In genomic region chr13:109297628-109298027, GRCh38 we compare ENCODE assay signal across 19 cellular contexts.
A peak's percentile ranks its signal among the peaks of the same experiment; 100 is the strongest.
DNase-seq lines count a peak whose midpoint lies in the region; ATAC-seq, FAIRE-seq and TF ChIP-seq lines count a peak whose summit lies in the region.
"Had no signal": no experiment of that assay in that cellular context is flagged by ENCODE, and none has a peak within 500 bp of the region (broad histone marks: within the 10 kb centered on the region; RNA-seq: fewer than 3 reads in every experiment).

No MANE protein-coding gene starts in this region.

- no peak overlapping the region for H2BK15ac ChIP-seq in mesenchymal stem cell (ENCODE audit: low read depth, poor library complexity, severe bottlenecking)

- H3K9me3 ChIP-seq in endothelial cell of umbilical vein (replicated peaks; ENCODE audit: control insufficient read depth, insufficient read depth, low read length) (no peaks in the 10 kb centered on the region), mesenchymal stem cell (ENCODE audit: control insufficient read depth, low read length) (peaks cover 4% of the 10 kb centered on the region), WERI-Rb-1 (ENCODE audit: severe bottlenecking) (peaks cover 16% of the 10 kb centered on the region)

- no peak overlapping the region for H4K8ac ChIP-seq in mesenchymal stem cell (ENCODE audit: low read length)

- no peak for ATAC-seq in HG03469 (IDR thresholded peaks at IDR 0.05; ENCODE audit: unreplicated experiment)
- ATAC-seq: left ventricle myocardium superior had no signal

- no peak overlapping the region for H3K18ac ChIP-seq in mesenchymal stem cell (ENCODE audit: low read depth in 1 of 2, low read length in 2 of 2)

- no peaks in the 10 kb centered on the region for H3K9me1 ChIP-seq in endothelial cell of umbilical vein (replicated peaks; ENCODE audit: control insufficient read depth, extremely low read depth, insufficient read depth, low read length)

- H3K27ac Mint-ChIP-seq in activated T-cell treated with anti-CD3 and anti-CD28 coated beads, Interleukin-2, amount 50 U/mL, for 24 hours = no peak overlapping the region
- H3K27ac Mint-ChIP-seq: activated naive CD8-positive, alpha-beta T cell treated with anti-CD3 and anti-CD28 coated beads for 36 hours had no signal

- no peaks in the 10 kb centered on the region for H3K36me3 Mint-ChIP-seq in activated T-cell treated with anti-CD3 and anti-CD28 coated beads, Interleukin-2, amount 50 U/mL, for 24 hours (ENCODE audit: low read depth)
- H3K36me3 Mint-ChIP-seq: activated naive CD8-positive, alpha-beta T cell treated with anti-CD3 and anti-CD28 coated beads for 36 hours had no signal

- no peak overlapping the region for H4K91ac ChIP-seq in mesenchymal stem cell (ENCODE audit: low read length)

- H3K4me3 Mint-ChIP-seq in activated T-cell treated with anti-CD3 and anti-CD28 coated beads, Interleukin-2, amount 50 U/mL, for 24 hours = no peak overlapping the region
- H3K4me3 Mint-ChIP-seq: activated naive CD8-positive, alpha-beta T cell treated with anti-CD3 and anti-CD28 coated beads for 36 hours had no signal

- no peaks in the 10 kb centered on the region for H3K4me1 Mint-ChIP-seq in activated T-cell treated with anti-CD3 and anti-CD28 coated beads, Interleukin-2, amount 50 U/mL, for 24 hours (ENCODE audit: low read depth)
- H3K4me1 Mint-ChIP-seq: activated naive CD8-positive, alpha-beta T cell treated with anti-CD3 and anti-CD28 coated beads for 36 hours had no signal

- no peak overlapping the region for H2BK12ac ChIP-seq in mesenchymal stem cell (ENCODE audit: low read length in 2 of 2)

- no peaks in the 10 kb centered on the region for H4K20me1 ChIP-seq in endothelial cell of umbilical vein (replicated peaks; ENCODE audit: control insufficient read depth, extremely low read depth, insufficient read depth, low read length)

- DNase-seq in AG09319 (ENCODE audit: extremely low read depth, low read depth) (peak; percentile 74), LHCN-M2 (ENCODE audit: low read depth) (peak; percentile 90), endothelial cell of umbilical vein (ENCODE audit: low read depth, low spot score) (no peak), mesenchymal stem cell (peak; percentile 59), WERI-Rb-1 (no peak), cardiac septum (ENCODE audit: low spot score) (no peak)
- no peak for DNase-seq in activated T-cell treated with anti-CD3 and anti-CD28 coated beads, Interleukin-2, amount 50 U/mL, for 24 hours
- DNase-seq: activated CD4-positive, alpha-beta T cell treated with anti-CD3 and anti-CD28 coated beads, Interleukin-2, amount 50 U/mL, for 1 hour; activated naive CD8-positive, alpha-beta T cell treated with anti-CD3 and anti-CD28 coated beads for 36 hours; BE2C; DMS 273 treated with DMSO at 0.1 percent for 48 hours; erythroblast; KBM-7; left ventricle myocardium superior; NCI-H1092 treated with DMSO at 0.1 percent for 48 hours; posterior cingulate gyrus; stimulated activated CD4-positive, alpha-beta T cell treated with anti-CD3 and anti-CD28 coated beads, Interleukin-12 subunit alpha, Interleukin-12 subunit beta, amount 100 ng/mL, for 4 hours; stimulated activated naive CD4-positive, alpha-beta T cell treated with Interleukin-2 at 50 U/mL for 16 hours had no signal

- no peak overlapping the region for H2AK5ac ChIP-seq in mesenchymal stem cell (ENCODE audit: low read length, severe bottlenecking)

- dilution Hi-C loops in endothelial cell of umbilical vein (cut with MboI; ENCODE audit: extremely low pct_ligation_motif_present, low sequenced_read_pairs) = no loop called here

- H3K4me2 ChIP-seq in endothelial cell of umbilical vein (ENCODE audit: insufficient read depth, low read length) (no peak overlapping the region), mesenchymal stem cell (ENCODE audit: low read length, poor library complexity, severe bottlenecking) (no peak overlapping the region)

- FAIRE-seq in endothelial cell of umbilical vein (lab: Jason Lieb, UNC) = no peak

- H3K4me3 ChIP-seq in endothelial cell of umbilical vein (replicated peaks in 1 of 3; ENCODE audit: insufficient read depth in 1 of 3, low read depth in 1 of 3, low read length in 3 of 3) = no peak overlapping the region
- H3K4me3 ChIP-seq in mesenchymal stem cell (ENCODE audit: insufficient read depth in 1 of 2, low read depth in 1 of 2, low read length in 2 of 2) = no peak overlapping the region
- H3K4me3 ChIP-seq in WERI-Rb-1 (ENCODE audit: low read depth, low read length) = no peak overlapping the region

- H3K27me3 Mint-ChIP-seq in activated T-cell treated with anti-CD3 and anti-CD28 coated beads, Interleukin-2, amount 50 U/mL, for 24 hours = peaks cover 6% of the 10 kb centered on the region
- H3K27me3 Mint-ChIP-seq: activated naive CD8-positive, alpha-beta T cell treated with anti-CD3 and anti-CD28 coated beads for 36 hours had no signal

- BruUV-seq in endothelial cell of umbilical vein (replicated peaks; lab: Mats Ljungman, UMichigan) = no TSS peak

- H3K9ac ChIP-seq in endothelial cell of umbilical vein (replicated peaks; ENCODE audit: extremely low read depth, insufficient read depth, low read length) (no peak overlapping the region), mesenchymal stem cell (ENCODE audit: low read length) (peak overlapping the region; percentile 13)

- H2AFZ ChIP-seq in endothelial cell of umbilical vein (ENCODE audit: low read depth, low read length) (no peak overlapping the region), mesenchymal stem cell (ENCODE audit: low read depth, low read length) (no peak overlapping the region)

- no peaks in the 10 kb centered on the region for H3K79me2 ChIP-seq in endothelial cell of umbilical vein (ENCODE audit: control insufficient read depth, insufficient read depth, low read length)

- H3K79me1 ChIP-seq in mesenchymal stem cell (replicated peaks; ENCODE audit: low read length, poor library complexity, severe bottlenecking) = no peaks in the 10 kb centered on the region

- no peak overlapping the region for H2BK5ac ChIP-seq in mesenchymal stem cell (ENCODE audit: low read depth, low read length, poor library complexity, severe bottlenecking)

- H3K36me3 ChIP-seq in endothelial cell of umbilical vein (ENCODE audit: control insufficient read depth in 2 of 2, extremely low read depth in 1 of 2, insufficient read depth in 2 of 2, low read length in 2 of 2) = no peaks in the 10 kb centered on the region
- H3K36me3 ChIP-seq in mesenchymal stem cell (ENCODE audit: control insufficient read depth in 1 of 2, insufficient read depth in 2 of 2, low read depth in 1 of 2, low read length in 2 of 2) = no peaks in the 10 kb centered on the region
- H3K36me3 ChIP-seq in WERI-Rb-1 = no peaks in the 10 kb centered on the region
- H3K36me3 ChIP-seq: BE2C had no signal

- H3K23ac ChIP-seq in mesenchymal stem cell (ENCODE audit: low read length in 2 of 2) = no peak overlapping the region

- CTCF ChIA-PET in endothelial cell of umbilical vein (lab: Charles Lee) = no interaction called here

- H3K27me3 ChIP-seq in endothelial cell of umbilical vein (ENCODE audit: control insufficient read depth in 2 of 2, insufficient read depth in 2 of 2, low read length in 2 of 2) (no peaks in the 10 kb centered on the region), mesenchymal stem cell (ENCODE audit: control insufficient read depth in 1 of 2, insufficient read depth in 1 of 2, low read length in 2 of 2) (peaks cover 0 to 18% of the 10 kb centered on the region in 2 experiments), WERI-Rb-1 (ENCODE audit: insufficient read depth, low read depth, severe bottlenecking) (no peaks in the 10 kb centered on the region)
- H3K27me3 ChIP-seq: BE2C had no signal

- H3K4me1 ChIP-seq in endothelial cell of umbilical vein (ENCODE audit: control insufficient read depth, extremely low read depth, insufficient read depth, low read length) (no peaks in the 10 kb centered on the region), mesenchymal stem cell (ENCODE audit: control insufficient read depth, insufficient read depth, low read depth, low read length) (no peaks in the 10 kb centered on the region)

- intact Hi-C loops in endothelial cell of umbilical vein (cut with micrococcal nuclease) = no loop called here
- intact Hi-C loops in cardiac septum (cut with DNase I) = no loop called here

- TF ChIP-seq CTCF in AG09319 (IDR thresholded peaks at IDR 0.05; ENCODE audit: low read depth, low read length) = no peak
- TF ChIP-seq CTCF in endothelial cell of umbilical vein (IDR thresholded peaks at IDR 0.05; ENCODE audit: extremely low read depth in 1 of 2, insufficient read depth in 1 of 2, low read depth in 1 of 2, low read length in 2 of 2) = no peak
- TF ChIP-seq CTCF in WERI-Rb-1 (IDR thresholded peaks at IDR 0.05; ENCODE audit: low read depth, low read length) = no peak

- POLR2A ChIA-PET in endothelial cell of umbilical vein (lab: Charles Lee) = no interaction called here

- no peak overlapping the region for H2BK120ac ChIP-seq in mesenchymal stem cell (ENCODE audit: low read depth, low read length)

- WGBS in mesenchymal stem cell = 100% methylated on average over 2 of the region's 2 CpGs

- no peak overlapping the region for H3K14ac ChIP-seq in mesenchymal stem cell (ENCODE audit: low read length in 2 of 2)

- H3K9me3 Mint-ChIP-seq in activated T-cell treated with anti-CD3 and anti-CD28 coated beads, Interleukin-2, amount 50 U/mL, for 24 hours = no peaks in the 10 kb centered on the region

- TF ChIP-seq POLR2A in endothelial cell of umbilical vein (IDR thresholded peaks at IDR 0.05; ENCODE audit: low read depth, low read length) = no peak

- H3K27ac ChIP-seq in endothelial cell of umbilical vein (ENCODE audit: insufficient read depth, low read depth, low read length) (no peak overlapping the region), mesenchymal stem cell (ENCODE audit: low read length, poor library complexity, severe bottlenecking) (no peak overlapping the region), WERI-Rb-1 (no peak overlapping the region)

- no peak overlapping the region for H3K4ac ChIP-seq in mesenchymal stem cell (ENCODE audit: low read depth in 1 of 2, low read length in 2 of 2)

TF ChIP-seq in endothelial cell of umbilical vein, 7 proteins besides CTCF, POLR2A, EP300 and RAD21:
- peak; percentile 35 for TF ChIP-seq FOS (IDR thresholded peaks at IDR 0.05; ENCODE audit: borderline replicate concordance, insufficient read depth, low read length)
- no peak for TF ChIP-seq MAX (IDR thresholded peaks at IDR 0.05; ENCODE audit: insufficient read depth, insufficient read length)

Comparison
In these comparisons a context has a peak if more than half of its experiments do, and no peak if none do; other contexts are left out.
1. DNase-seq: peak in AG09319 (single experiment), LHCN-M2 (single experiment) and mesenchymal stem cell (single experiment); none in endothelial cell of umbilical vein (single experiment), WERI-Rb-1 (single experiment), cardiac septum (single experiment) and activated T-cell treated with anti-CD3 and anti-CD28 coated beads, Interleukin-2, amount 50 U/mL, for 24 hours (single experiment).